ENCODE assay signal across 8 cellular contexts in genomic region chr19:38657633-38658222, GRCh38. TPM values are rescaled to one million over a fixed set of nuclear protein-coding genes. Genes with fewer than 3 reads are reported as not detected.
DNase-seq lines count a peak whose midpoint lies in the region; FAIRE-seq and TF ChIP-seq lines count a peak whose summit lies in the region.

No MANE protein-coding gene starts in this region.

- H3K4ac ChIP-seq in H1 (replicated peaks; ENCODE audit: insufficient read length, low read depth, low read length) (no peak overlapping the region), neuronal stem cell (ENCODE audit: low read length) (no peak overlapping the region)

- H4K20me1 ChIP-seq in H1 (replicated peaks in 1 of 2; ENCODE audit: control insufficient read depth in 1 of 2, insufficient read depth in 2 of 2, low read length in 2 of 2) = peaks cover 22 to 45% of the 10 kb centered on the region in 2 experiments

- no peak overlapping the region for H4K5ac ChIP-seq in H1 (ENCODE audit: insufficient read length, low read depth, low read length)

- H3K27me3 ChIP-seq in H1 (replicated peaks in 1 of 4; ENCODE audit: control insufficient read depth in 3 of 4, extremely low read depth in 1 of 4, insufficient read depth in 3 of 4, low read length in 3 of 4) = no peaks in the 10 kb centered on the region
- H3K27me3 ChIP-seq in neuronal stem cell (ENCODE audit: control insufficient read depth in 3 of 3, insufficient read depth in 3 of 3, low read depth in 1 of 3, low read length in 3 of 3) = no peaks in the 10 kb centered on the region
- H3K27me3 ChIP-seq in BE2C = no peaks in the 10 kb centered on the region

- H3K4me3 ChIP-seq in H1 (ENCODE audit: extremely low read depth in 1 of 4, insufficient read depth in 2 of 4, low read depth in 3 of 4, low read length in 4 of 4) (no peak overlapping the region), neuronal stem cell (ENCODE audit: low read length in 2 of 2) (no peak overlapping the region), BE2C (ENCODE audit: low read depth, low read length) (no peak overlapping the region)

- no peak overlapping the region for H3K23ac ChIP-seq in H1 (ENCODE audit: insufficient read length)
- H3K23ac ChIP-seq in neuronal stem cell (ENCODE audit: low read depth, low read length, poor library complexity) = no peak overlapping the region

- H3K14ac ChIP-seq in H1 (ENCODE audit: insufficient read length) (no peak overlapping the region), neuronal stem cell (ENCODE audit: low read length) (no peak overlapping the region)

- peaks cover 32 to 97% of the 10 kb centered on the region in 2 experiments for H3K79me2 ChIP-seq in H1 (ENCODE audit: control insufficient read depth in 1 of 2, insufficient read depth in 2 of 2, low read length in 2 of 2)

- H4K8ac ChIP-seq in H1 (ENCODE audit: extremely low read depth, insufficient read depth, low read length) (no peak overlapping the region), neuronal stem cell (ENCODE audit: low read depth, low read length) (no peak overlapping the region)

- no peak overlapping the region for H3K18ac ChIP-seq in H1 (ENCODE audit: extremely low read depth, low read length)
- no peak overlapping the region for H3K18ac ChIP-seq in neuronal stem cell (ENCODE audit: low read length)

- H3K9ac ChIP-seq in H1 (replicated peaks in 1 of 4; ENCODE audit: extremely low read depth in 1 of 4, low read depth in 3 of 4, low read length in 3 of 4) = peak overlapping the region in 1 of 4 experiments; percentile 53; a peak in 3 of 7 replicates
- H3K9ac ChIP-seq in neuronal stem cell (ENCODE audit: low read depth, low read length, poor library complexity) = no peak overlapping the region

- no peaks in the 10 kb centered on the region for H3K9me3 ChIP-seq in H1 (ENCODE audit: insufficient read depth in 2 of 2, low read depth in 1 of 2, low read length in 1 of 2)
- no peaks in the 10 kb centered on the region for H3K9me3 ChIP-seq in neuronal stem cell (replicated peaks in 1 of 2; ENCODE audit: control insufficient read depth in 2 of 2, insufficient read depth in 1 of 2, low read depth in 1 of 2, low read length in 2 of 2)
- no peaks in the 10 kb centered on the region for H3K9me3 ChIP-seq in BE2C

- no peak overlapping the region for H2BK15ac ChIP-seq in H1 (ENCODE audit: low read length)
- H2BK15ac ChIP-seq in neuronal stem cell (ENCODE audit: low read length) = no peak overlapping the region

- 0 out of 3 replicates have a peak, but pooled peaks of 1 of the 2 experiments have one; percentile 1 for TF ChIP-seq POLR2A in H1 (IDR thresholded peaks at IDR 0.05; ENCODE audit: control extremely low read depth in 1 of 2, low read depth in 2 of 2, low read length in 2 of 2)

- H3K4me2 ChIP-seq in H1 (ENCODE audit: insufficient read depth in 1 of 2, low read depth in 2 of 2, low read length in 2 of 2) (peak overlapping the region in 1 of 2 experiments; percentile 31; a peak in 1 of 4 replicates), neuronal stem cell (ENCODE audit: insufficient read depth, low read length, poor library complexity, severe bottlenecking) (no peak overlapping the region)

- H3K56ac ChIP-seq in H1 (replicated peaks; ENCODE audit: insufficient read length, low read depth, low read length) = no peak overlapping the region

- CTCF ChIA-PET in H1 (lab: Charles Lee; ENCODE audit: partially characterized antibody) = interaction anchor here (0.6 to 2.6 kb wide), 5 partner anchors 10 to 65 kb away, joined by 3 to 8 read pairs (median 6); partner anchors contain the start of gene ACTN4

- H3K79me1 ChIP-seq in H1 (ENCODE audit: low read depth, low read length) (peaks cover 21% of the 10 kb centered on the region), neuronal stem cell (ENCODE audit: low read depth, low read length) (peaks cover 4% of the 10 kb centered on the region)

- H3K36me3 ChIP-seq in H1 (ENCODE audit: control insufficient read depth in 2 of 4, insufficient read depth in 4 of 4, low read length in 3 of 4) (peaks cover 0 to 4% (median 0%) of the 10 kb centered on the region in 4 experiments; a peak in 2 of 8 replicates), neuronal stem cell (replicated peaks in 1 of 2; ENCODE audit: control insufficient read depth in 2 of 2, insufficient read depth in 2 of 2, low read length in 2 of 2) (peaks cover 5 to 68% of the 10 kb centered on the region in 2 donors), BE2C (peaks cover 17% of the 10 kb centered on the region)

- peak overlapping the region; percentile 13; the same call in 1 of the 2 replicates for H3K27ac ChIP-seq in H1 (ENCODE audit: low read depth, low read length)
- H3K27ac ChIP-seq in neuronal stem cell (replicated peaks; ENCODE audit: low read length) = peak overlapping the region; percentile 31

- 85% methylated on average over 8 of the region's 8 CpGs; no CpG with 5 or more reads in 1 of the 2 experiments for WGBS in H1 (ENCODE audit: extremely low coverage in 1 of 2, insufficient coverage in 1 of 2, insufficient read length in 1 of 2, insufficient replicate concordance in 2 of 2, low coverage in 1 of 2, low lambda C conversion rate in 2 of 2, missing lambda C conversion rate in 1 of 2), 2 experiments
- no CpG with 5 or more reads among the region's 8 CpGs for WGBS in neuronal stem cell (ENCODE audit: extremely low coverage in 2 of 2, insufficient read length in 2 of 2, insufficient replicate concordance in 1 of 2), 2 donors

- no peak overlapping the region for H4K91ac ChIP-seq in H1 (replicated peaks; ENCODE audit: insufficient read length, low read length)
- H4K91ac ChIP-seq in neuronal stem cell (ENCODE audit: low read depth, low read length, poor library complexity) = no peak overlapping the region

- TF ChIP-seq RAD21 in H1 (IDR thresholded peaks at IDR 0.05 in 1 of 2, conservative IDR thresholded peaks at IDR 0.05 in 1 of 2; ENCODE audit: low read depth in 2 of 2, low read length in 2 of 2) = no peak

- DNase-seq in EL = peak; percentile 94
- peak; percentile 97 for DNase-seq in RPMI7951 (ENCODE audit: low read depth)
- no peak for DNase-seq in H1 (ENCODE audit: low read depth in 1 of 2, low spot score in 2 of 2)
- no peak for DNase-seq in neuronal stem cell (ENCODE audit: low spot score)
- DNase-seq in H4 (ENCODE audit: low spot score) = no peak
- no peak for DNase-seq in BE2C
- DNase-seq in SHP77 treated with DMSO at 0.1 percent for 48 hours (lab: John Stamatoyannopoulos, UW) = no peak
- DNase-seq in Kasumi-1 (lab: John Stamatoyannopoulos, UW) = no peak

- no peak overlapping the region for H2BK20ac ChIP-seq in H1 (ENCODE audit: low read length)

- H2AK5ac ChIP-seq in H1 (ENCODE audit: low read depth, low read length) (peak overlapping the region; percentile 53; the same call in 1 of the 2 replicates), neuronal stem cell (ENCODE audit: low read depth, low read length) (no peak overlapping the region)

- POLR2A ChIA-PET in H1 (lab: Charles Lee; ENCODE audit: partially characterized antibody) = interaction anchor here (2.5 to 21.5 kb wide), 4 partner anchors 9 to 28 kb away, joined by 16 to 495 read pairs (median 197); partner anchors contain the start of gene ACTN4

- no peak for TF ChIP-seq EP300 in H1 (IDR thresholded peaks at IDR 0.05; ENCODE audit: borderline replicate concordance in 1 of 2, low read depth in 2 of 2, low read length in 2 of 2)

- TF ChIP-seq CTCF in H1 (IDR thresholded peaks at IDR 0.05; ENCODE audit: control extremely low read depth in 1 of 3, insufficient read depth in 1 of 3, low read depth in 1 of 3, low read length in 3 of 3) (no peak), BE2C (IDR thresholded peaks at IDR 0.05; ENCODE audit: low read depth, low read length) (no peak)

- peaks cover 16 to 34% (median 25%) of the 10 kb centered on the region in 4 experiments for H3K4me1 ChIP-seq in H1 (replicated peaks in 1 of 4; ENCODE audit: control insufficient read depth in 3 of 4, insufficient read depth in 4 of 4, low read length in 3 of 4)
- peaks cover 12 to 39% of the 10 kb centered on the region in 2 donors for H3K4me1 ChIP-seq in neuronal stem cell (ENCODE audit: control insufficient read depth in 2 of 2, insufficient read depth in 1 of 2, low read depth in 1 of 2, low read length in 2 of 2)
- peaks cover 2% of the 10 kb centered on the region; the same call in 1 of the 2 replicates for H3K4me1 ChIP-seq in BE2C

- H3K23me2 ChIP-seq in H1 (ENCODE audit: low read depth, low read length) = no peaks in the 10 kb centered on the region

- H2BK5ac ChIP-seq in H1 (ENCODE audit: low read depth, low read length) = no peak overlapping the region
- H2BK5ac ChIP-seq in neuronal stem cell (ENCODE audit: low read length) = no peak overlapping the region

- FAIRE-seq in H1 (lab: Jason Lieb, UNC) = no peak

- H2BK12ac ChIP-seq in H1 (ENCODE audit: low read depth, low read length) = no peak overlapping the region
- no peak overlapping the region for H2BK12ac ChIP-seq in neuronal stem cell (ENCODE audit: low read length)

- H2BK120ac ChIP-seq in H1 (replicated peaks; ENCODE audit: low read depth, low read length) (no peak overlapping the region), neuronal stem cell (ENCODE audit: low read depth, low read length) (no peak overlapping the region)

- H2AFZ ChIP-seq in H1 (ENCODE audit: low read length) = no peak overlapping the region
- no peak overlapping the region for H2AFZ ChIP-seq in neuronal stem cell (ENCODE audit: low read length)

RNA-seq across cellular contexts. Expression of gene ACTN4, which starts 10.3 kb away (rescaled TPM):
- 306 and 358 TPM in 2 replicates for total RNA-seq in RPMI7951 (2014; rRNA removed; shearing (Covaris generic))
- 520 and 530 TPM in 2 replicates for total RNA-seq in H1 (2021; fragmentation: NEBNext Ultra II Directional; extraction: Animal tissue kit (Norgen Biotek cat#: 25700))
- 211 and 281 TPM in 2 replicates for polyA plus RNA-seq in H1 (2011; rRNA removed)
- 223 TPM for polyA plus RNA-seq in H1 (2011; cell fraction: cytosol; rRNA removed)
- polyA plus RNA-seq in H1 (2011; cell fraction: nucleus; rRNA removed) = 1,059 TPM
- 374 to 504 TPM (median 451 TPM) in 4 replicates for polyA plus RNA-seq in H1 (2012, experiment 1 of 2)
- polyA plus RNA-seq in H1 (2012, experiment 2 of 2) = 171 TPM
- 279 TPM for polyA plus RNA-seq in H1 (2013, experiment 1 of 2)
- polyA plus RNA-seq in H1 (2013, experiment 2 of 2) = 254 TPM
- 190 and 202 TPM in 2 replicates for polyA minus RNA-seq in H1 (2011; rRNA and poly(A)+ RNA removed)
- 103 TPM for polyA minus RNA-seq in H1 (2011; cell fraction: cytosol; rRNA and poly(A)+ RNA removed)
- 171 TPM for polyA minus RNA-seq in H1 (2011; cell fraction: nucleus; rRNA and poly(A)+ RNA removed)
- polyA plus RNA-seq in neuronal stem cell (2013, experiment 1 of 2) = 205 TPM
- 200 TPM for polyA plus RNA-seq in neuronal stem cell (2013, experiment 2 of 2)
- total RNA-seq in H4 (2014; rRNA removed; shearing (Covaris generic)) = 157 and 262 TPM in 2 replicates
- polyA plus RNA-seq in BE2C (2012; ENCODE audit: insufficient read depth, insufficient read length, low read depth) = 179 TPM

RNA-seq across cellular contexts. Expression of gene EIF3K, which starts 38.7 kb away (rescaled TPM):
- 689 and 728 TPM in 2 replicates for total RNA-seq in RPMI7951 (2014; rRNA removed; shearing (Covaris generic))
- 329 and 344 TPM in 2 replicates for total RNA-seq in H1 (2021; fragmentation: NEBNext Ultra II Directional; extraction: Animal tissue kit (Norgen Biotek cat#: 25700))
- polyA plus RNA-seq in H1 (2011; rRNA removed) = 937 and 977 TPM in 2 replicates
- polyA plus RNA-seq in H1 (2011; cell fraction: cytosol; rRNA removed) = 945 TPM
- polyA plus RNA-seq in H1 (2011; cell fraction: nucleus; rRNA removed) = 915 TPM
- 382 to 549 TPM (median 528 TPM) in 4 replicates for polyA plus RNA-seq in H1 (2012, experiment 1 of 2)
- polyA plus RNA-seq in H1 (2012, experiment 2 of 2) = 458 TPM
- polyA plus RNA-seq in H1 (2013, experiment 1 of 2) = 236 TPM
- polyA plus RNA-seq in H1 (2013, experiment 2 of 2) = 236 TPM
- 386 and 450 TPM in 2 replicates for polyA minus RNA-seq in H1 (2011; rRNA and poly(A)+ RNA removed)
- polyA minus RNA-seq in H1 (2011; cell fraction: cytosol; rRNA and poly(A)+ RNA removed) = 188 TPM
- 180 TPM for polyA minus RNA-seq in H1 (2011; cell fraction: nucleus; rRNA and poly(A)+ RNA removed)
- polyA plus RNA-seq in neuronal stem cell (2013, experiment 1 of 2) = 218 TPM
- 210 TPM for polyA plus RNA-seq in neuronal stem cell (2013, experiment 2 of 2)
- 980 and 1,233 TPM in 2 replicates for total RNA-seq in H4 (2014; rRNA removed; shearing (Covaris generic))
- 581 TPM for polyA plus RNA-seq in BE2C (2012; ENCODE audit: insufficient read depth, insufficient read length, low read depth)

RNA-seq across cellular contexts. Expression of gene MAP4K1, which starts 40.0 kb away (rescaled TPM):
- 0.39 TPM in 1 of 2 replicates, not detected in the other for total RNA-seq in RPMI7951 (2014; rRNA removed; shearing (Covaris generic))
- total RNA-seq in H1 (2021; fragmentation: NEBNext Ultra II Directional; extraction: Animal tissue kit (Norgen Biotek cat#: 25700)) = 10.4 and 14.4 TPM in 2 replicates
- 9.0 and 22.0 TPM in 2 replicates for polyA plus RNA-seq in H1 (2011; rRNA removed)
- polyA plus RNA-seq in H1 (2011; cell fraction: cytosol; rRNA removed) = 8.0 TPM
- 12.8 TPM for polyA plus RNA-seq in H1 (2011; cell fraction: nucleus; rRNA removed)
- polyA plus RNA-seq in H1 (2012, experiment 1 of 2) = 9.6 to 16.0 TPM (median 13.8 TPM) in 4 replicates
- 7.3 TPM for polyA plus RNA-seq in H1 (2012, experiment 2 of 2)
- polyA plus RNA-seq in H1 (2013, experiment 1 of 2) = 14.6 TPM
- polyA plus RNA-seq in H1 (2013, experiment 2 of 2) = 11.8 TPM
- 1.1 and 1.6 TPM in 2 replicates for polyA minus RNA-seq in H1 (2011; rRNA and poly(A)+ RNA removed)
- polyA minus RNA-seq in H1 (2011; cell fraction: cytosol; rRNA and poly(A)+ RNA removed) = 3.7 TPM
- 2.0 TPM for polyA minus RNA-seq in H1 (2011; cell fraction: nucleus; rRNA and poly(A)+ RNA removed)
- 3.0 TPM for polyA plus RNA-seq in neuronal stem cell (2013, experiment 1 of 2)
- polyA plus RNA-seq in neuronal stem cell (2013, experiment 2 of 2) = 3.5 TPM
- total RNA-seq in H4 (2014; rRNA removed; shearing (Covaris generic)) = 0.29 and 3.0 TPM in 2 replicates
- 10.0 TPM for polyA plus RNA-seq in BE2C (2012; ENCODE audit: insufficient read depth, insufficient read length, low read depth)

Comparison
In these comparisons a context has a peak if more than half of its experiments do, and no peak if none do; other contexts are left out.
1. DNase-seq: peak in EL (single experiment) and RPMI7951 (single experiment); none in H1 (0 of 2), neuronal stem cell (single experiment), H4 (single experiment), BE2C (single experiment), SHP77 treated with DMSO at 0.1 percent for 48 hours (single experiment) and Kasumi-1 (0 of 2).